ENCODE assay signal across 12 cellular contexts in genomic region chr12:89075890-89076591, GRCh38.
"Had no signal": no experiment of that assay in that cellular context is flagged by ENCODE, and none has a peak within 500 bp of the region (broad histone marks: within the 10 kb centered on the region; RNA-seq: fewer than 3 reads in every experiment).

No MANE protein-coding gene starts in this region.

- H3K4me3 ChIP-seq: esophagus squamous epithelium, hepatocyte, lower lobe of right lung, neural progenitor cell, pancreas, thyroid gland had no signal

- H3K4me1 ChIP-seq: esophagus squamous epithelium, lower lobe of right lung had no signal

- H3K9ac ChIP-seq: neural progenitor cell had no signal

- H3K36me3 ChIP-seq: esophagus squamous epithelium, lower lobe of right lung, neural progenitor cell, pancreas, thyroid gland had no signal

- H3K9me3 ChIP-seq: esophagus squamous epithelium, lower lobe of right lung, pancreas, thyroid gland had no signal

- H3K79me2 ChIP-seq: hepatocyte had no signal

- H2AFZ ChIP-seq: hepatocyte, neural progenitor cell had no signal

- H3K27ac ChIP-seq: esophagus squamous epithelium, hepatocyte, lower lobe of right lung, neural progenitor cell, pancreas, thyroid gland had no signal

- ATAC-seq: activated CD8-positive, alpha-beta T cell treated with anti-CD3 and anti-CD28 coated beads for 36 hours; lower lobe of right lung; pancreas had no signal

- DNase-seq: activated CD4-positive, alpha-beta T cell treated with anti-CD3 and anti-CD28 coated beads for 4 hours; activated CD8-positive, alpha-beta memory T cell treated with anti-CD3 and anti-CD28 coated beads, Interleukin-2, amount 50 U/mL, for 48 hours; activated CD8-positive, alpha-beta T cell treated with anti-CD3 and anti-CD28 coated beads for 36 hours; esophagus squamous epithelium; lower lobe of right lung; midbrain; pancreas; retina; small intestine; thyroid gland had no signal

- H3K4me2 ChIP-seq: hepatocyte, neural progenitor cell had no signal

- H3K27me3 ChIP-seq: esophagus squamous epithelium, hepatocyte, neural progenitor cell, pancreas, thyroid gland had no signal
